In the genomic region with DNA sequence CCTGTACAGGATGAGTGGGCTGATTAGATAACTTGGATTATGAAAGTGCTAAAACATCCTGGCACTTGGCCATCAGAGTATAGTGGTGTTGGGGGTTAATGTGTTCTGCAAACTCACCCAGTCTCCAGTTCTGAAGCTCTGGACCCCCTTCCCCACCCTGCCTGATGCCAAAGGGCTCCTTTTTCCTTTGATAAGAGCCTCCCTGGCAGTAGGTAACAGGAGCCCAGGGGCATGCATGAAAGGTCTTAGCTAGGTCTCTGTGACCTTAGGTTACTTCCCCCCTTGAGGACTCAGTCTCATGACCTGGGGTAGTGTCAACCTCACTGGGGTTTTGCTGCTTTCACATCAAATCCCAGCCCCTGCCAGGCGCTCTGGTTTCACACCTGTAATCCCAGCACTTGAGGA, we compare ENCODE assay signal across 1 cellular context.
TF ChIP-seq lines count a peak whose summit lies in the region.

No MANE protein-coding gene starts in this region.

TF ChIP-seq in HepG2, 621 proteins besides CTCF, POLR2A, EP300 and RAD21:
- TF ChIP-seq ZNF564 (CRISPR knock-in tag; IDR thresholded peaks at IDR 0.05) (no peak), NR2F2 (IDR thresholded peaks at IDR 0.05; ENCODE audit: borderline replicate concordance, low read depth) (0 out of 2 replicates have a peak, but pooled peaks have one; percentile 10), SNRNP70 (IDR thresholded peaks at IDR 0.05; ENCODE audit: low read depth, low read length) (no peak), RBFOX2 (IDR thresholded peaks at IDR 0.05; ENCODE audit: low read depth, low read length) (0 out of 2 replicates have a peak, but pooled peaks have one; percentile 9), SRF (IDR thresholded peaks at IDR 0.05; ENCODE audit: low read depth, low read length) (no peak), TMF1 (CRISPR knock-in tag; IDR thresholded peaks at IDR 0.05; ENCODE audit: low read depth) (no peak), ZBTB42 (CRISPR knock-in tag; IDR thresholded peaks at IDR 0.05) (no peak), ZNF616 (CRISPR knock-in tag; IDR thresholded peaks at IDR 0.05; ENCODE audit: low read depth) (no peak), ZNF121 (CRISPR knock-in tag; IDR thresholded peaks at IDR 0.05) (no peak), RFX5 (IDR thresholded peaks at IDR 0.05; ENCODE audit: low read depth, low read length) (no peak), SMAD3 (CRISPR knock-in tag; IDR thresholded peaks at IDR 0.05) (no peak), ZFYVE20 (CRISPR knock-in tag; IDR thresholded peaks at IDR 0.05; ENCODE audit: borderline replicate concordance, low read depth) (no peak), HNRNPK (IDR thresholded peaks at IDR 0.05; ENCODE audit: low read depth, low read length, poor library complexity, severe bottlenecking) (no peak), DR1 (CRISPR knock-in tag; IDR thresholded peaks at IDR 0.05) (no peak), RBM22 (optimal IDR thresholded peaks at IDR 0.05; ENCODE audit: low read length) (peak; percentile 10), POLR2G (IDR thresholded peaks at IDR 0.05; ENCODE audit: low read depth, low read length) (peak; percentile 19; the same call in 1 of the 2 replicates), POLR2AphosphoS5 (IDR thresholded peaks at IDR 0.05; ENCODE audit: low read depth, low read length) (peak; percentile 44; the same call in 1 of the 2 replicates), MATR3 (CRISPR knock-in tag; IDR thresholded peaks at IDR 0.05) (no peak)
- TF ChIP-seq, protein P1, sequence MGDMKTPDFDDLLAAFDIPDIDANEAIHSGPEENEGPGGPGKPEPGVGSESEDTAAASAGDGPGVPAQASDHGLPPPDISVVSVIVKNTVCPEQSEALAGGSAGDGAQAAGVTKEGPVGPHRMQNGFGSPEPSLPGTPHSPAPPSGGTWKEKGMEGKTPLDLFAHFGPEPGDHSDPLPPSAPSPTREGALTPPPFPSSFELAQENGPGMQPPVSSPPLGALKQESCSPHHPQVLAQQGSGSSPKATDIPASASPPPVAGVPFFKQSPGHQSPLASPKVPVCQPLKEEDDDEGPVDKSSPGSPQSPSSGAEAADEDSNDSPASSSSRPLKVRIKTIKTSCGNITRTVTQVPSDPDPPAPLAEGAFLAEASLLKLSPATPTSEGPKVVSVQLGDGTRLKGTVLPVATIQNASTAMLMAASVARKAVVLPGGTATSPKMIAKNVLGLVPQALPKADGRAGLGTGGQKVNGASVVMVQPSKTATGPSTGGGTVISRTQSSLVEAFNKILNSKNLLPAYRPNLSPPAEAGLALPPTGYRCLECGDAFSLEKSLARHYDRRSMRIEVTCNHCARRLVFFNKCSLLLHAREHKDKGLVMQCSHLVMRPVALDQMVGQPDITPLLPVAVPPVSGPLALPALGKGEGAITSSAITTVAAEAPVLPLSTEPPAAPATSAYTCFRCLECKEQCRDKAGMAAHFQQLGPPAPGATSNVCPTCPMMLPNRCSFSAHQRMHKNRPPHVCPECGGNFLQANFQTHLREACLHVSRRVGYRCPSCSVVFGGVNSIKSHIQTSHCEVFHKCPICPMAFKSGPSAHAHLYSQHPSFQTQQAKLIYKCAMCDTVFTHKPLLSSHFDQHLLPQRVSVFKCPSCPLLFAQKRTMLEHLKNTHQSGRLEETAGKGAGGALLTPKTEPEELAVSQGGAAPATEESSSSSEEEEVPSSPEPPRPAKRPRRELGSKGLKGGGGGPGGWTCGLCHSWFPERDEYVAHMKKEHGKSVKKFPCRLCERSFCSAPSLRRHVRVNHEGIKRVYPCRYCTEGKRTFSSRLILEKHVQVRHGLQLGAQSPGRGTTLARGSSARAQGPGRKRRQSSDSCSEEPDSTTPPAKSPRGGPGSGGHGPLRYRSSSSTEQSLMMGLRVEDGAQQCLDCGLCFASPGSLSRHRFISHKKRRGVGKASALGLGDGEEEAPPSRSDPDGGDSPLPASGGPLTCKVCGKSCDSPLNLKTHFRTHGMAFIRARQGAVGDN (CRISPR knock-in tag; IDR thresholded peaks at IDR 0.05): no peak
- TF ChIP-seq, protein P2, sequence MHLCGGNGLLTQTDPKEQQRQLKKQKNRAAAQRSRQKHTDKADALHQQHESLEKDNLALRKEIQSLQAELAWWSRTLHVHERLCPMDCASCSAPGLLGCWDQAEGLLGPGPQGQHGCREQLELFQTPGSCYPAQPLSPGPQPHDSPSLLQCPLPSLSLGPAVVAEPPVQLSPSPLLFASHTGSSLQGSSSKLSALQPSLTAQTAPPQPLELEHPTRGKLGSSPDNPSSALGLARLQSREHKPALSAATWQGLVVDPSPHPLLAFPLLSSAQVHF (CRISPR knock-in tag; IDR thresholded peaks at IDR 0.05): no peak
- TF ChIP-seq, protein P3, sequence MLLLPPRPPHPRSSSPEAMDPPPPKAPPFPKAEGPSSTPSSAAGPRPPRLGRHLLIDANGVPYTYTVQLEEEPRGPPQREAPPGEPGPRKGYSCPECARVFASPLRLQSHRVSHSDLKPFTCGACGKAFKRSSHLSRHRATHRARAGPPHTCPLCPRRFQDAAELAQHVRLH (CRISPR knock-in tag; IDR thresholded peaks at IDR 0.05; ENCODE audit: borderline replicate concordance, low read depth): no peak
- TF ChIP-seq, protein P4, sequence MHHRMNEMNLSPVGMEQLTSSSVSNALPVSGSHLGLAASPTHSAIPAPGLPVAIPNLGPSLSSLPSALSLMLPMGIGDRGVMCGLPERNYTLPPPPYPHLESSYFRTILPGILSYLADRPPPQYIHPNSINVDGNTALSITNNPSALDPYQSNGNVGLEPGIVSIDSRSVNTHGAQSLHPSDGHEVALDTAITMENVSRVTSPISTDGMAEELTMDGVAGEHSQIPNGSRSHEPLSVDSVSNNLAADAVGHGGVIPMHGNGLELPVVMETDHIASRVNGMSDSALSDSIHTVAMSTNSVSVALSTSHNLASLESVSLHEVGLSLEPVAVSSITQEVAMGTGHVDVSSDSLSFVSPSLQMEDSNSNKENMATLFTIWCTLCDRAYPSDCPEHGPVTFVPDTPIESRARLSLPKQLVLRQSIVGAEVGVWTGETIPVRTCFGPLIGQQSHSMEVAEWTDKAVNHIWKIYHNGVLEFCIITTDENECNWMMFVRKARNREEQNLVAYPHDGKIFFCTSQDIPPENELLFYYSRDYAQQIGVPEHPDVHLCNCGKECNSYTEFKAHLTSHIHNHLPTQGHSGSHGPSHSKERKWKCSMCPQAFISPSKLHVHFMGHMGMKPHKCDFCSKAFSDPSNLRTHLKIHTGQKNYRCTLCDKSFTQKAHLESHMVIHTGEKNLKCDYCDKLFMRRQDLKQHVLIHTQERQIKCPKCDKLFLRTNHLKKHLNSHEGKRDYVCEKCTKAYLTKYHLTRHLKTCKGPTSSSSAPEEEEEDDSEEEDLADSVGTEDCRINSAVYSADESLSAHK (CRISPR knock-in tag; IDR thresholded peaks at IDR 0.05; ENCODE audit: borderline replicate concordance): no peak
- TF ChIP-seq, protein P5, sequence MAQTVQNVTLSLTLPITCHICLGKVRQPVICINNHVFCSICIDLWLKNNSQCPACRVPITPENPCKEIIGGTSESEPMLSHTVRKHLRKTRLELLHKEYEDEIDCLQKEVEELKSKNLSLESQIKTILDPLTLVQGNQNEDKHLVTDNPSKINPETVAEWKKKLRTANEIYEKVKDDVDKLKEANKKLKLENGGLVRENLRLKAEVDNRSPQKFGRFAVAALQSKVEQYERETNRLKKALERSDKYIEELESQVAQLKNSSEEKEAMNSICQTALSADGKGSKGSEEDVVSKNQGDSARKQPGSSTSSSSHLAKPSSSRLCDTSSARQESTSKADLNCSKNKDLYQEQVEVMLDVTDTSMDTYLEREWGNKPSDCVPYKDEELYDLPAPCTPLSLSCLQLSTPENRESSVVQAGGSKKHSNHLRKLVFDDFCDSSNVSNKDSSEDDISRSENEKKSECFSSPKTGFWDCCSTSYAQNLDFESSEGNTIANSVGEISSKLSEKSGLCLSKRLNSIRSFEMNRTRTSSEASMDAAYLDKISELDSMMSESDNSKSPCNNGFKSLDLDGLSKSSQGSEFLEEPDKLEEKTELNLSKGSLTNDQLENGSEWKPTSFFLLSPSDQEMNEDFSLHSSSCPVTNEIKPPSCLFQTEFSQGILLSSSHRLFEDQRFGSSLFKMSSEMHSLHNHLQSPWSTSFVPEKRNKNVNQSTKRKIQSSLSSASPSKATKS (CRISPR knock-in tag; IDR thresholded peaks at IDR 0.05): no peak
- TF ChIP-seq, protein P6, sequence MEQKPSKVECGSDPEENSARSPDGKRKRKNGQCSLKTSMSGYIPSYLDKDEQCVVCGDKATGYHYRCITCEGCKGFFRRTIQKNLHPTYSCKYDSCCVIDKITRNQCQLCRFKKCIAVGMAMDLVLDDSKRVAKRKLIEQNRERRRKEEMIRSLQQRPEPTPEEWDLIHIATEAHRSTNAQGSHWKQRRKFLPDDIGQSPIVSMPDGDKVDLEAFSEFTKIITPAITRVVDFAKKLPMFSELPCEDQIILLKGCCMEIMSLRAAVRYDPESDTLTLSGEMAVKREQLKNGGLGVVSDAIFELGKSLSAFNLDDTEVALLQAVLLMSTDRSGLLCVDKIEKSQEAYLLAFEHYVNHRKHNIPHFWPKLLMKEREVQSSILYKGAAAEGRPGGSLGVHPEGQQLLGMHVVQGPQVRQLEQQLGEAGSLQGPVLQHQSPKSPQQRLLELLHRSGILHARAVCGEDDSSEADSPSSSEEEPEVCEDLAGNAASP (CRISPR knock-in tag; IDR thresholded peaks at IDR 0.05; ENCODE audit: borderline replicate concordance): no peak
- TF ChIP-seq, protein P7, sequence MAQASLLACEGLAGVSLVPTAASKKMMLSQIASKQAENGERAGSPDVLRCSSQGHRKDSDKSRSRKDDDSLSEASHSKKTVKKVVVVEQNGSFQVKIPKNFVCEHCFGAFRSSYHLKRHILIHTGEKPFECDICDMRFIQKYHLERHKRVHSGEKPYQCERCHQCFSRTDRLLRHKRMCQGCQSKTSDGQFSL (CRISPR knock-in tag; IDR thresholded peaks at IDR 0.05): no peak
TF ChIP-seq in HepG2: peak in this region for 5.
